In the genomic region with DNA sequence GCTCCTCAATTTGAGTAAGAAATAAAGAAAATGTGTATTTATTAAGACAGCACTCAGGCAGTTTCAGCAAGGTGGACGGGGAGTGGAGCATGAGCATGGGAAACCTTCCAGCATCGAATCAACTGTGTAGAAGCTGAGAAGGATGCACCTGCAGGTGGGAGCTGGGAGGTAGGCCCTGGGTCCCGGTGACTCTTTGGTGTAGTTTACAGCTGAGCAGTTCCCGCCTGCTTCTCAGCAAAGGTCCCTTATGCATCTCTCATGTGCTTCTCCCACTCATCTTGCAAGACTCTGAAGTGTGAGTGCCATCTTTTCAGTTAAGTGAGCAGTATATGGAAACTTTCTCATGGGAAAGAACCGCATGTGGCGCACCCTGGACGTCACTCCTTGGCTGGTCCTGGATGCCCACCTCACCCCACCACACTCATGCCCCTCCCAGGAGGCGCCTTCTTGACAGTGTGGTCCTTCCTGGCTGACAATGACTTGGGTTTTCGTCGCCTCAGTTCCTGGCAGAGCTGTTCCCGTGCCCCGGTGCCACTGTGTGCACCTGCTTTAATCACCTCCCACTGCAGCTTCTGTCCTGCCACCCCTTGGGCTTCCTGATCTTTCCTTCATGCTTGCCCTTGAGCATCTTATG, we compare ENCODE assay signal across 19 cellular contexts. TPM values are rescaled to one million over a fixed set of nuclear protein-coding genes. Genes with fewer than 3 reads are reported as not detected.
A peak's percentile ranks its signal among the peaks of the same experiment; 100 is the strongest.
DNase-seq lines count a peak whose midpoint lies in the region; ATAC-seq, FAIRE-seq and TF ChIP-seq lines count a peak whose summit lies in the region.
"Had no signal": no experiment of that assay in that cellular context is flagged by ENCODE, and none has a peak within 500 bp of the region (broad histone marks: within the 10 kb centered on the region; RNA-seq: fewer than 3 reads in every experiment).

No MANE protein-coding gene starts in this region.

- no peak overlapping the region for H3K4me2 ChIP-seq in neural progenitor cell

- peak overlapping the region; percentile 64 for H3K27ac Mint-ChIP-seq in activated naive CD4-positive, alpha-beta T cell treated with anti-CD3 and anti-CD28 coated beads, Interleukin-2, amount 50 U/mL, for 24 hours
- no peak overlapping the region for H3K27ac Mint-ChIP-seq in neural progenitor cell
- H3K27ac Mint-ChIP-seq: CD8-positive, alpha-beta T cell had no signal

- H3F3A ChIP-seq in neural progenitor cell (ENCODE audit: low read depth): no peaks in the 10 kb centered on the region

- H3K4me3 ChIP-seq in bronchial epithelial cell (ENCODE audit: low read depth, low read length) (no peak overlapping the region), neural progenitor cell (no peak overlapping the region)
- H3K4me3 ChIP-seq: BLaER1 treated with 17β-estradiol and CSF1 and Interleukin-3, amounts not matched to agents 10 nM and 100 nM; GM12878; HAP-1 had no signal

- H3K9me3 ChIP-seq in neural progenitor cell (ENCODE audit: low read depth): no peaks in the 10 kb centered on the region
- H3K9me3 ChIP-seq: BLaER1 treated with 17β-estradiol and CSF1 and Interleukin-3, amounts not matched to agents 10 nM and 100 nM; HAP-1 had no signal

- H2AFZ ChIP-seq in neural progenitor cell (replicated peaks): peak overlapping the region; percentile 26

- H3K27me3 ChIP-seq in bronchial epithelial cell (ENCODE audit: control insufficient read depth, insufficient read depth, low read length): no peaks in the 10 kb centered on the region
- peaks cover 5% of the 10 kb centered on the region for H3K27me3 ChIP-seq in neural progenitor cell
- H3K27me3 ChIP-seq: BLaER1 treated with 17β-estradiol and CSF1 and Interleukin-3, amounts not matched to agents 10 nM and 100 nM had no signal

- no peaks in the 10 kb centered on the region for H3K79me2 ChIP-seq in neural progenitor cell (ENCODE audit: low read depth)

- H3K36me3 Mint-ChIP-seq in activated naive CD4-positive, alpha-beta T cell treated with anti-CD3 and anti-CD28 coated beads, Interleukin-2, amount 50 U/mL, for 24 hours: no peaks in the 10 kb centered on the region
- H3K36me3 Mint-ChIP-seq in neural progenitor cell: no peaks in the 10 kb centered on the region
- H3K36me3 Mint-ChIP-seq: CD8-positive, alpha-beta T cell had no signal

- H3K9me3 Mint-ChIP-seq in activated naive CD4-positive, alpha-beta T cell treated with anti-CD3 and anti-CD28 coated beads, Interleukin-2, amount 50 U/mL, for 24 hours: no peaks in the 10 kb centered on the region
- H3K9me3 Mint-ChIP-seq in neural progenitor cell: no peaks in the 10 kb centered on the region
- H3K9me3 Mint-ChIP-seq: CD8-positive, alpha-beta T cell had no signal

- ATAC-seq in GM19452 (IDR thresholded peaks at IDR 0.05; ENCODE audit: unreplicated experiment): no peak
- ATAC-seq: CD8-positive, alpha-beta T cell; GM12878; HepG2 had no signal

- H3K4me3 Mint-ChIP-seq in activated naive CD4-positive, alpha-beta T cell treated with anti-CD3 and anti-CD28 coated beads, Interleukin-2, amount 50 U/mL, for 24 hours: no peak overlapping the region
- no peak overlapping the region for H3K4me3 Mint-ChIP-seq in neural progenitor cell
- H3K4me3 Mint-ChIP-seq: CD8-positive, alpha-beta T cell had no signal

- H3K27ac ChIP-seq in neural progenitor cell (no peak overlapping the region), substantia nigra (ENCODE audit: low read depth, low read length, poor library complexity, severe bottlenecking) (no peak overlapping the region)
- H3K27ac ChIP-seq: BLaER1 treated with 17β-estradiol and CSF1 and Interleukin-3, amounts not matched to agents 10 nM and 100 nM had no signal

- FAIRE-seq in bronchial epithelial cell (lab: Jason Lieb, UNC): peak; percentile 18
- FAIRE-seq: GM12878, H1, HepG2 had no signal

- no peaks in the 10 kb centered on the region for H3K4me1 Mint-ChIP-seq in activated naive CD4-positive, alpha-beta T cell treated with anti-CD3 and anti-CD28 coated beads, Interleukin-2, amount 50 U/mL, for 24 hours
- H3K4me1 Mint-ChIP-seq in neural progenitor cell: no peaks in the 10 kb centered on the region

- H3K36me3 ChIP-seq in bronchial epithelial cell (ENCODE audit: control insufficient read depth, insufficient read depth, low read length): no peaks in the 10 kb centered on the region
- H3K36me3 ChIP-seq in neural progenitor cell: no peaks in the 10 kb centered on the region
- H3K36me3 ChIP-seq: BLaER1 treated with 17β-estradiol and CSF1 and Interleukin-3, amounts not matched to agents 10 nM and 100 nM; HAP-1 had no signal

- H3K4me1 ChIP-seq in neural progenitor cell: no peaks in the 10 kb centered on the region
- H3K4me1 ChIP-seq: HAP-1 had no signal

- DNase-seq in activated naive CD4-positive, alpha-beta T cell treated with Interleukin-2 at 50 U/mL for 16 hours: no peak
- DNase-seq in bronchial epithelial cell (ENCODE audit: low read depth): no peak
- no peak for DNase-seq in neural progenitor cell (ENCODE audit: low spot score)
- DNase-seq in substantia nigra (lab: John Stamatoyannopoulos, UW): no peak
- no peak for DNase-seq in central memory CD4-positive, alpha-beta T cell
- DNase-seq: 8988T; Calu3; CD8-positive, alpha-beta T cell; DMS 273 treated with DMSO at 0.1 percent for 48 hours; DMS53; DND-41; EL had no signal

- peaks cover 1% of the 10 kb centered on the region for H3K27me3 Mint-ChIP-seq in activated naive CD4-positive, alpha-beta T cell treated with anti-CD3 and anti-CD28 coated beads, Interleukin-2, amount 50 U/mL, for 24 hours
- H3K27me3 Mint-ChIP-seq in neural progenitor cell (ENCODE audit: insufficient read depth, low read depth): peaks cover 3% of the 10 kb centered on the region

- TF ChIP-seq CTCF in bronchial epithelial cell (IDR thresholded peaks at IDR 0.05; ENCODE audit: insufficient read depth, low read length, severe bottlenecking) (no peak), neural progenitor cell (IDR thresholded peaks at IDR 0.05) (no peak)

- no peaks in the 10 kb centered on the region for H4K20me1 ChIP-seq in neural progenitor cell (ENCODE audit: low read depth)
- H4K20me1 ChIP-seq: BLaER1 treated with 17β-estradiol and CSF1 and Interleukin-3, amounts not matched to agents 10 nM and 100 nM had no signal

- H3K9ac ChIP-seq in neural progenitor cell: no peak overlapping the region
- H3K9ac ChIP-seq: BLaER1 treated with 17β-estradiol and CSF1 and Interleukin-3, amounts not matched to agents 10 nM and 100 nM had no signal

RNA-seq across cellular contexts. Expression of gene PURB, which starts 19.8 kb away (rescaled TPM):
- total RNA-seq in bronchial epithelial cell: 18.2 and 19.6 TPM in 2 replicates
- 18.5 and 26.5 TPM in 2 replicates for total RNA-seq in neural progenitor cell (ENCODE audit: low replicate concordance)

RNA-seq across cellular contexts. Expression of gene H2AZ2, which starts 57.2 kb away (rescaled TPM):
- total RNA-seq in bronchial epithelial cell (136 and 140 TPM in 2 replicates), neural progenitor cell (ENCODE audit: low replicate concordance) (439 and 462 TPM in 2 replicates)
